Comparison of ENCODE assay signal across 11 cellular contexts in the genomic region with DNA sequence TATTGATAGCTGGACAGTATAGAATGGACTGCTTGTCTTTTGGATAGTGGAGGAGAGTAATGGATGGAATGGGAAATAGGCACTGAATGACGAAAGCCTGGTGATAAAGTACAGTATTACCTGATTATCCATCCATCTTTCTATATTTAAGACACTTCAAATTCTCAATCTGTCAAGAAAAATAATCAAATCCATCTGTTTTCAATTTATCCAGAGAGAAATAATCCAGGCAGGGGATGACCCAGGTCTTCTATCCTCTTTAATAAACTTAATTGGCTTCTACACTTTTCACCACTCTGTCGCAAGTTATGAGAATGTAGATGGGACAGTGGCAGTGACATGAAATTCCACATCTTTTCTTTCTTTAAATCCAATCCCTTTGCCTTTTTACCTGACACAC.
"Had no signal": no experiment of that assay in that cellular context is flagged by ENCODE, and none has a peak within 500 bp of the region (broad histone marks: within the 10 kb centered on the region; RNA-seq: fewer than 3 reads in every experiment).

No MANE protein-coding gene starts in this region.

- H3K4me3 Mint-ChIP-seq: GM23338, H9, HFFc6 had no signal

- ATAC-seq: GM23338, HCT116 had no signal

- H3K36me3 ChIP-seq: HAP-1 had no signal

- H3K9me3 Mint-ChIP-seq: GM23338, H9, HFFc6 had no signal

- H2AFZ ChIP-seq: GM23248, GM23338 had no signal

- H3K4me1 Mint-ChIP-seq: GM23338, H9 had no signal

- H3K4me2 ChIP-seq: GM23338 had no signal

- H3K27ac ChIP-seq: GM23248 had no signal

- H3K27ac Mint-ChIP-seq: GM23338, H9, HFFc6 had no signal

- H3K9ac ChIP-seq: GM23248 had no signal

- H3K9me3 ChIP-seq: HAP-1 had no signal

- DNase-seq: GM23248, GOT3, H7, H9, HCEC 1CT, HFFc6 had no signal

- FAIRE-seq: H1, H54 had no signal

- H3K4me3 ChIP-seq: GM23248, GM23338, HAP-1 had no signal
